29 cellular contexts compared by ENCODE assay signal in the genomic region with DNA sequence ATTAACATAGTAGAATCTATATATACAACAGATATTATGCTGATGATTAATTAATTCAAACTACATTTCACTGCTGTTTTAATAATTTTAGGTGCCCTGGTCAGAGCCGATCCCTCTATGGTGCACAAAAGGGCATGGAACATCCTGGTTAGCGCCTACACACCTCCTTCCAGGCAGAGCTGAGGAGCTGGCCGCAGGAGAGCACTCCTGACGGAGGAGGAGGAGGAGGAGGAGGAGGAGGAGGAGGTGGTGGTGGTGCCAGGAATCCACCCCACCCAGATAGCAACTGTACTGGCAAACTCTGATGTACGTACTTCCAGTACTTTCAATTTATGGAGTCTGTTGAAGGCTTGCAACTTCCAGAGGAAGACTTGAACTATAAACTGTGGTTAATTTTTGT.
"Had no signal": no experiment of that assay in that cellular context is flagged by ENCODE, and none has a peak within 500 bp of the region (broad histone marks: within the 10 kb centered on the region; RNA-seq: fewer than 3 reads in every experiment).

No MANE protein-coding gene starts in this region.

- H3K4me3 Mint-ChIP-seq: dendritic cell treated with granulocyte-macrophage colony-stimulating factor and Interleukin-4, amounts not matched to agents 40 ng/mL and 50 ng/mL, for 4 days; effector memory CD8-positive, alpha-beta T cell; endodermal cell had no signal

- H3K9me3 ChIP-seq: colonic mucosa, esophagus squamous epithelium, gastrocnemius medialis had no signal

- FAIRE-seq: colon, endometrium, endothelial cell of umbilical vein, frontal cortex had no signal

- H3K27ac Mint-ChIP-seq: dendritic cell treated with granulocyte-macrophage colony-stimulating factor and Interleukin-4, amounts not matched to agents 40 ng/mL and 50 ng/mL, for 4 days; effector memory CD8-positive, alpha-beta T cell; endodermal cell had no signal

- ATAC-seq: effector memory CD8-positive, alpha-beta T cell; esophagus mucosa; foreskin keratinocyte; gastrocnemius medialis; gastroesophageal sphincter; heart left ventricle; heart right ventricle had no signal

- H3K27ac ChIP-seq: colonic mucosa, coronary artery, dorsolateral prefrontal cortex, epithelial cell of prostate, esophagus muscularis mucosa, esophagus squamous epithelium, foreskin keratinocyte, gastrocnemius medialis, gastroesophageal sphincter, heart left ventricle, heart right ventricle had no signal

- H3K27me3 Mint-ChIP-seq: dendritic cell treated with granulocyte-macrophage colony-stimulating factor and Interleukin-4, amounts not matched to agents 40 ng/mL and 50 ng/mL, for 4 days had no signal

- H3K36me3 ChIP-seq: colonic mucosa, esophagus muscularis mucosa, esophagus squamous epithelium, gastrocnemius medialis, gastroesophageal sphincter, heart left ventricle, heart right ventricle had no signal

- DNase-seq: colonic mucosa; cortex of kidney; dermis blood vessel endothelial cell; dorsolateral prefrontal cortex; effector CD4-positive, alpha-beta T cell; effector CD8-positive, alpha-beta T cell; effector memory CD4-positive, alpha-beta T cell; effector memory CD8-positive, alpha-beta T cell; endodermal cell; erythroblast; esophagus squamous epithelium; foreskin fibroblast; foreskin keratinocyte; foreskin melanocyte; gastrocnemius medialis; glutamatergic neuron; head of caudate nucleus; heart left ventricle; heart right ventricle had no signal

- H3K4me1 ChIP-seq: colonic mucosa, foreskin keratinocyte, gastrocnemius medialis, heart right ventricle had no signal

- H3K27me3 ChIP-seq: colonic mucosa, dorsolateral prefrontal cortex, esophagus muscularis mucosa, esophagus squamous epithelium, foreskin keratinocyte, gastrocnemius medialis, gastroesophageal sphincter, heart left ventricle, heart right ventricle had no signal

- H3K4me3 ChIP-seq: colonic mucosa, coronary artery, dorsolateral prefrontal cortex, esophagus muscularis mucosa, esophagus squamous epithelium, gastrocnemius medialis, gastroesophageal sphincter, heart left ventricle, heart right ventricle had no signal

- H3K9me3 Mint-ChIP-seq: effector memory CD8-positive, alpha-beta T cell had no signal
